ENCODE assay signal across 1 cellular context in the genomic region with DNA sequence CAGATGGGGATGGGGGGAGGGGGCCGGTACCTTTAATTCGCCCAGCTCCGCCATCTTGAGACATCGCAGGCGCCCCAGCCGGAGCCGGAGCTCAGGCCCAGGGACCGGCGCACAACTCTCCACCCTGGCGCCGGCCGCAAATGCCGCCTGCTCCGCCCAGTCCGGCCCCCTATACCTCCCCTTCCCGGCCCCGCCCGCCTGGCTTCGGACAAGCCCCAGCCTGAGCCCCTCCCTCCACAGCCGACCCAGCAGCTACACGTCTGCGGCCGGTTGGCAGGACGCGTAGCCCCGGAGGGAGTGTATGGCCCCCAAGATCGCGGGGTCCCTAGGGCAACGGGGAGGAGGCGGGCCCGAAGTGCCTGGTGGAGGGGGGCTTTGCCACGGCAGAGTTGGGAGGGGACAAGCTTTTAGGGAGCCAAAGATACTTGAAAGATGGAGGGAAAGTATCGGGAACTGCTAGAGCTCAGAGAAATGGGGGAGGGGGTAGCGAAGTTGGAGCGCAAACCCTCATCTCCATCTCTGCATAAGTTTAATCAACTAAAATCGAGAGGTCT.
TF ChIP-seq lines count a peak whose summit lies in the region.

TSS of gene PIAS3 (minus strand) at position 145 of the 554 bp plus-strand sequence. CDS start at position 54, 91 bp downstream.

TF ChIP-seq in HepG2, 621 proteins besides CTCF, POLR2A, EP300 and RAD21 (continued from another document and continues in another):
- TF ChIP-seq, protein P1, sequence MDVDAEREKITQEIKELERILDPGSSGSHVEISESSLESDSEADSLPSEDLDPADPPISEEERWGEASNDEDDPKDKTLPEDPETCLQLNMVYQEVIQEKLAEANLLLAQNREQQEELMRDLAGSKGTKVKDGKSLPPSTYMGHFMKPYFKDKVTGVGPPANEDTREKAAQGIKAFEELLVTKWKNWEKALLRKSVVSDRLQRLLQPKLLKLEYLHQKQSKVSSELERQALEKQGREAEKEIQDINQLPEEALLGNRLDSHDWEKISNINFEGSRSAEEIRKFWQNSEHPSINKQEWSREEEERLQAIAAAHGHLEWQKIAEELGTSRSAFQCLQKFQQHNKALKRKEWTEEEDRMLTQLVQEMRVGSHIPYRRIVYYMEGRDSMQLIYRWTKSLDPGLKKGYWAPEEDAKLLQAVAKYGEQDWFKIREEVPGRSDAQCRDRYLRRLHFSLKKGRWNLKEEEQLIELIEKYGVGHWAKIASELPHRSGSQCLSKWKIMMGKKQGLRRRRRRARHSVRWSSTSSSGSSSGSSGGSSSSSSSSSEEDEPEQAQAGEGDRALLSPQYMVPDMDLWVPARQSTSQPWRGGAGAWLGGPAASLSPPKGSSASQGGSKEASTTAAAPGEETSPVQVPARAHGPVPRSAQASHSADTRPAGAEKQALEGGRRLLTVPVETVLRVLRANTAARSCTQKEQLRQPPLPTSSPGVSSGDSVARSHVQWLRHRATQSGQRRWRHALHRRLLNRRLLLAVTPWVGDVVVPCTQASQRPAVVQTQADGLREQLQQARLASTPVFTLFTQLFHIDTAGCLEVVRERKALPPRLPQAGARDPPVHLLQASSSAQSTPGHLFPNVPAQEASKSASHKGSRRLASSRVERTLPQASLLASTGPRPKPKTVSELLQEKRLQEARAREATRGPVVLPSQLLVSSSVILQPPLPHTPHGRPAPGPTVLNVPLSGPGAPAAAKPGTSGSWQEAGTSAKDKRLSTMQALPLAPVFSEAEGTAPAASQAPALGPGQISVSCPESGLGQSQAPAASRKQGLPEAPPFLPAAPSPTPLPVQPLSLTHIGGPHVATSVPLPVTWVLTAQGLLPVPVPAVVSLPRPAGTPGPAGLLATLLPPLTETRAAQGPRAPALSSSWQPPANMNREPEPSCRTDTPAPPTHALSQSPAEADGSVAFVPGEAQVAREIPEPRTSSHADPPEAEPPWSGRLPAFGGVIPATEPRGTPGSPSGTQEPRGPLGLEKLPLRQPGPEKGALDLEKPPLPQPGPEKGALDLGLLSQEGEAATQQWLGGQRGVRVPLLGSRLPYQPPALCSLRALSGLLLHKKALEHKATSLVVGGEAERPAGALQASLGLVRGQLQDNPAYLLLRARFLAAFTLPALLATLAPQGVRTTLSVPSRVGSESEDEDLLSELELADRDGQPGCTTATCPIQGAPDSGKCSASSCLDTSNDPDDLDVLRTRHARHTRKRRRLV (CRISPR knock-in tag; IDR thresholded peaks at IDR 0.05), result 0 out of 2 replicates have a peak, but pooled peaks have one; percentile 20
- TF ChIP-seq SSRP1 (CRISPR knock-in tag; IDR thresholded peaks at IDR 0.05), result no peak
- TF ChIP-seq ZNF232 (CRISPR knock-in tag; IDR thresholded peaks at IDR 0.05; ENCODE audit: borderline replicate concordance), result no peak
- TF ChIP-seq SKI (IDR thresholded peaks at IDR 0.05; ENCODE audit: partially characterized antibody), result peak; percentile 29
- peak; percentile 52 for TF ChIP-seq ZNF781 (CRISPR knock-in tag; IDR thresholded peaks at IDR 0.05; ENCODE audit: borderline replicate concordance, not compliant biosample characterization)
- peak; percentile 75; the same call in 1 of the 2 replicates for TF ChIP-seq PITX1 (CRISPR knock-in tag; IDR thresholded peaks at IDR 0.05)
- no peak for TF ChIP-seq ATF2 (CRISPR knock-in tag; IDR thresholded peaks at IDR 0.05)
- TF ChIP-seq, protein P2, sequence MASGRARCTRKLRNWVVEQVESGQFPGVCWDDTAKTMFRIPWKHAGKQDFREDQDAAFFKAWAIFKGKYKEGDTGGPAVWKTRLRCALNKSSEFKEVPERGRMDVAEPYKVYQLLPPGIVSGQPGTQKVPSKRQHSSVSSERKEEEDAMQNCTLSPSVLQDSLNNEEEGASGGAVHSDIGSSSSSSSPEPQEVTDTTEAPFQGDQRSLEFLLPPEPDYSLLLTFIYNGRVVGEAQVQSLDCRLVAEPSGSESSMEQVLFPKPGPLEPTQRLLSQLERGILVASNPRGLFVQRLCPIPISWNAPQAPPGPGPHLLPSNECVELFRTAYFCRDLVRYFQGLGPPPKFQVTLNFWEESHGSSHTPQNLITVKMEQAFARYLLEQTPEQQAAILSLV (CRISPR knock-in tag; IDR thresholded peaks at IDR 0.05; ENCODE audit: borderline replicate concordance), result 0 out of 2 replicates have a peak, but pooled peaks have one; percentile 8
- TF ChIP-seq ZBTB42 (CRISPR knock-in tag; IDR thresholded peaks at IDR 0.05), result no peak
- peak; percentile 38 for TF ChIP-seq KMT2B (CRISPR knock-in tag; IDR thresholded peaks at IDR 0.05)
- 0 out of 2 replicates have a peak, but pooled peaks have one; percentile 62 for TF ChIP-seq ZFP90 (CRISPR knock-in tag; IDR thresholded peaks at IDR 0.05; ENCODE audit: borderline replicate concordance)
- TF ChIP-seq ZNF230 (CRISPR knock-in tag; IDR thresholded peaks at IDR 0.05), result no peak
- TF ChIP-seq, protein P3, sequence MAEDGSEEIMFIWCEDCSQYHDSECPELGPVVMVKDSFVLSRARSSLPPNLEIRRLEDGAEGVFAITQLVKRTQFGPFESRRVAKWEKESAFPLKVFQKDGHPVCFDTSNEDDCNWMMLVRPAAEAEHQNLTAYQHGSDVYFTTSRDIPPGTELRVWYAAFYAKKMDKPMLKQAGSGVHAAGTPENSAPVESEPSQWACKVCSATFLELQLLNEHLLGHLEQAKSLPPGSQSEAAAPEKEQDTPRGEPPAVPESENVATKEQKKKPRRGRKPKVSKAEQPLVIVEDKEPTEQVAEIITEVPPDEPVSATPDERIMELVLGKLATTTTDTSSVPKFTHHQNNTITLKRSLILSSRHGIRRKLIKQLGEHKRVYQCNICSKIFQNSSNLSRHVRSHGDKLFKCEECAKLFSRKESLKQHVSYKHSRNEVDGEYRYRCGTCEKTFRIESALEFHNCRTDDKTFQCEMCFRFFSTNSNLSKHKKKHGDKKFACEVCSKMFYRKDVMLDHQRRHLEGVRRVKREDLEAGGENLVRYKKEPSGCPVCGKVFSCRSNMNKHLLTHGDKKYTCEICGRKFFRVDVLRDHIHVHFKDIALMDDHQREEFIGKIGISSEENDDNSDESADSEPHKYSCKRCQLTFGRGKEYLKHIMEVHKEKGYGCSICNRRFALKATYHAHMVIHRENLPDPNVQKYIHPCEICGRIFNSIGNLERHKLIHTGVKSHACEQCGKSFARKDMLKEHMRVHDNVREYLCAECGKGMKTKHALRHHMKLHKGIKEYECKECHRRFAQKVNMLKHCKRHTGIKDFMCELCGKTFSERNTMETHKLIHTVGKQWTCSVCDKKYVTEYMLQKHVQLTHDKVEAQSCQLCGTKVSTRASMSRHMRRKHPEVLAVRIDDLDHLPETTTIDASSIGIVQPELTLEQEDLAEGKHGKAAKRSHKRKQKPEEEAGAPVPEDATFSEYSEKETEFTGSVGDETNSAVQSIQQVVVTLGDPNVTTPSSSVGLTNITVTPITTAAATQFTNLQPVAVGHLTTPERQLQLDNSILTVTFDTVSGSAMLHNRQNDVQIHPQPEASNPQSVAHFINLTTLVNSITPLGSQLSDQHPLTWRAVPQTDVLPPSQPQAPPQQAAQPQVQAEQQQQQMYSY (CRISPR knock-in tag; IDR thresholded peaks at IDR 0.05), result no peak
- TF ChIP-seq ZNF292 (CRISPR knock-in tag; IDR thresholded peaks at IDR 0.05; ENCODE audit: borderline replicate concordance, low read depth), result peak; percentile 63; the same call in 1 of the 2 replicates
- peak; percentile 83 for TF ChIP-seq SP4 (CRISPR knock-in tag; IDR thresholded peaks at IDR 0.05)
- TF ChIP-seq ZNF160 (CRISPR knock-in tag; IDR thresholded peaks at IDR 0.05), result no peak
- peak; percentile 41; the same call in 1 of the 2 replicates for TF ChIP-seq MAX (IDR thresholded peaks at IDR 0.05)
- TF ChIP-seq GABPB1 (CRISPR knock-in tag; IDR thresholded peaks at IDR 0.05), result peak; percentile 64; the same call in 1 of the 2 replicates
- TF ChIP-seq ZMYM3 (CRISPR knock-in tag; IDR thresholded peaks at IDR 0.05), result peak; percentile 80
- TF ChIP-seq, protein P4, sequence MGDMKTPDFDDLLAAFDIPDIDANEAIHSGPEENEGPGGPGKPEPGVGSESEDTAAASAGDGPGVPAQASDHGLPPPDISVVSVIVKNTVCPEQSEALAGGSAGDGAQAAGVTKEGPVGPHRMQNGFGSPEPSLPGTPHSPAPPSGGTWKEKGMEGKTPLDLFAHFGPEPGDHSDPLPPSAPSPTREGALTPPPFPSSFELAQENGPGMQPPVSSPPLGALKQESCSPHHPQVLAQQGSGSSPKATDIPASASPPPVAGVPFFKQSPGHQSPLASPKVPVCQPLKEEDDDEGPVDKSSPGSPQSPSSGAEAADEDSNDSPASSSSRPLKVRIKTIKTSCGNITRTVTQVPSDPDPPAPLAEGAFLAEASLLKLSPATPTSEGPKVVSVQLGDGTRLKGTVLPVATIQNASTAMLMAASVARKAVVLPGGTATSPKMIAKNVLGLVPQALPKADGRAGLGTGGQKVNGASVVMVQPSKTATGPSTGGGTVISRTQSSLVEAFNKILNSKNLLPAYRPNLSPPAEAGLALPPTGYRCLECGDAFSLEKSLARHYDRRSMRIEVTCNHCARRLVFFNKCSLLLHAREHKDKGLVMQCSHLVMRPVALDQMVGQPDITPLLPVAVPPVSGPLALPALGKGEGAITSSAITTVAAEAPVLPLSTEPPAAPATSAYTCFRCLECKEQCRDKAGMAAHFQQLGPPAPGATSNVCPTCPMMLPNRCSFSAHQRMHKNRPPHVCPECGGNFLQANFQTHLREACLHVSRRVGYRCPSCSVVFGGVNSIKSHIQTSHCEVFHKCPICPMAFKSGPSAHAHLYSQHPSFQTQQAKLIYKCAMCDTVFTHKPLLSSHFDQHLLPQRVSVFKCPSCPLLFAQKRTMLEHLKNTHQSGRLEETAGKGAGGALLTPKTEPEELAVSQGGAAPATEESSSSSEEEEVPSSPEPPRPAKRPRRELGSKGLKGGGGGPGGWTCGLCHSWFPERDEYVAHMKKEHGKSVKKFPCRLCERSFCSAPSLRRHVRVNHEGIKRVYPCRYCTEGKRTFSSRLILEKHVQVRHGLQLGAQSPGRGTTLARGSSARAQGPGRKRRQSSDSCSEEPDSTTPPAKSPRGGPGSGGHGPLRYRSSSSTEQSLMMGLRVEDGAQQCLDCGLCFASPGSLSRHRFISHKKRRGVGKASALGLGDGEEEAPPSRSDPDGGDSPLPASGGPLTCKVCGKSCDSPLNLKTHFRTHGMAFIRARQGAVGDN (CRISPR knock-in tag; IDR thresholded peaks at IDR 0.05), result peak; percentile 75
- TF ChIP-seq SOX6 (IDR thresholded peaks at IDR 0.05), result no peak
- TF ChIP-seq SOX6 (CRISPR knock-in tag; IDR thresholded peaks at IDR 0.05), result peak; percentile 54
- TF ChIP-seq, protein P5, sequence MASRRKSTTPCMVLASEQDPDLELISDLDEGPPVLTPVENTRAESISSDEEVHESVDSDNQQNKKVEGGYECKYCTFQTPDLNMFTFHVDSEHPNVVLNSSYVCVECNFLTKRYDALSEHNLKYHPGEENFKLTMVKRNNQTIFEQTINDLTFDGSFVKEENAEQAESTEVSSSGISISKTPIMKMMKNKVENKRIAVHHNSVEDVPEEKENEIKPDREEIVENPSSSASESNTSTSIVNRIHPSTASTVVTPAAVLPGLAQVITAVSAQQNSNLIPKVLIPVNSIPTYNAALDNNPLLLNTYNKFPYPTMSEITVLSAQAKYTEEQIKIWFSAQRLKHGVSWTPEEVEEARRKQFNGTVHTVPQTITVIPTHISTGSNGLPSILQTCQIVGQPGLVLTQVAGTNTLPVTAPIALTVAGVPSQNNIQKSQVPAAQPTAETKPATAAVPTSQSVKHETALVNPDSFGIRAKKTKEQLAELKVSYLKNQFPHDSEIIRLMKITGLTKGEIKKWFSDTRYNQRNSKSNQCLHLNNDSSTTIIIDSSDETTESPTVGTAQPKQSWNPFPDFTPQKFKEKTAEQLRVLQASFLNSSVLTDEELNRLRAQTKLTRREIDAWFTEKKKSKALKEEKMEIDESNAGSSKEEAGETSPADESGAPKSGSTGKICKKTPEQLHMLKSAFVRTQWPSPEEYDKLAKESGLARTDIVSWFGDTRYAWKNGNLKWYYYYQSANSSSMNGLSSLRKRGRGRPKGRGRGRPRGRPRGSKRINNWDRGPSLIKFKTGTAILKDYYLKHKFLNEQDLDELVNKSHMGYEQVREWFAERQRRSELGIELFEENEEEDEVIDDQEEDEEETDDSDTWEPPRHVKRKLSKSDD (CRISPR knock-in tag; IDR thresholded peaks at IDR 0.05; ENCODE audit: low read depth), result no peak
- no peak; the same call in 1 of the 2 replicates for TF ChIP-seq ZBTB7A (CRISPR knock-in tag; IDR thresholded peaks at IDR 0.05)
- TF ChIP-seq YEATS2 (CRISPR knock-in tag; IDR thresholded peaks at IDR 0.05; ENCODE audit: borderline replicate concordance), result 0 out of 2 replicates have a peak, but pooled peaks have one; percentile 18
- TF ChIP-seq CEBPG (CRISPR knock-in tag; IDR thresholded peaks at IDR 0.05), result 0 out of 2 replicates have a peak, but pooled peaks have one; percentile 2
- peak; percentile 60 for TF ChIP-seq ASH2L (IDR thresholded peaks at IDR 0.05; ENCODE audit: insufficient read length, low read depth, low read length)
- no peak for TF ChIP-seq NBN (conservative IDR thresholded peaks at IDR 0.05)
- no peak for TF ChIP-seq HDAC6 (IDR thresholded peaks at IDR 0.05; ENCODE audit: low read depth, low read length)
- TF ChIP-seq ZNF777 (CRISPR knock-in tag; IDR thresholded peaks at IDR 0.05), result peak; percentile 11; the same call in 1 of the 2 replicates
- TF ChIP-seq, protein P6, sequence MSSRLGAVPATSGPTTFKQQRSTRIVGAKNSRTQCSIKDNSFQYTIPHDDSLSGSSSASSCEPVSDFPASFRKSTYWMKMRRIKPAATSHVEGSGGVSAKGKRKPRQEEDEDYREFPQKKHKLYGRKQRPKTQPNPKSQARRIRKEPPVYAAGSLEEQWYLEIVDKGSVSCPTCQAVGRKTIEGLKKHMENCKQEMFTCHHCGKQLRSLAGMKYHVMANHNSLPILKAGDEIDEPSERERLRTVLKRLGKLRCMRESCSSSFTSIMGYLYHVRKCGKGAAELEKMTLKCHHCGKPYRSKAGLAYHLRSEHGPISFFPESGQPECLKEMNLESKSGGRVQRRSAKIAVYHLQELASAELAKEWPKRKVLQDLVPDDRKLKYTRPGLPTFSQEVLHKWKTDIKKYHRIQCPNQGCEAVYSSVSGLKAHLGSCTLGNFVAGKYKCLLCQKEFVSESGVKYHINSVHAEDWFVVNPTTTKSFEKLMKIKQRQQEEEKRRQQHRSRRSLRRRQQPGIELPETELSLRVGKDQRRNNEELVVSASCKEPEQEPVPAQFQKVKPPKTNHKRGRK (CRISPR knock-in tag; IDR thresholded peaks at IDR 0.05), result no peak
- TF ChIP-seq RBFOX2 (IDR thresholded peaks at IDR 0.05; ENCODE audit: low read depth, low read length), result peak; percentile 62; the same call in 1 of the 2 replicates
- TF ChIP-seq ZNF746 (CRISPR knock-in tag; IDR thresholded peaks at IDR 0.05), result peak; percentile 57; the same call in 1 of the 2 replicates
- TF ChIP-seq ZNF20 (CRISPR knock-in tag; IDR thresholded peaks at IDR 0.05), result no peak
- TF ChIP-seq MAZ (IDR thresholded peaks at IDR 0.05; ENCODE audit: borderline replicate concordance, low read depth, low read length), result peak; percentile 71; the same call in 1 of the 2 replicates
- TF ChIP-seq MAZ (CRISPR knock-in tag; IDR thresholded peaks at IDR 0.05; ENCODE audit: low read depth), result peak; percentile 70
- TF ChIP-seq KAT7 (CRISPR knock-in tag; IDR thresholded peaks at IDR 0.05; ENCODE audit: borderline replicate concordance), result no peak
